ENCODE assay signal across 19 cellular contexts in the genomic region with DNA sequence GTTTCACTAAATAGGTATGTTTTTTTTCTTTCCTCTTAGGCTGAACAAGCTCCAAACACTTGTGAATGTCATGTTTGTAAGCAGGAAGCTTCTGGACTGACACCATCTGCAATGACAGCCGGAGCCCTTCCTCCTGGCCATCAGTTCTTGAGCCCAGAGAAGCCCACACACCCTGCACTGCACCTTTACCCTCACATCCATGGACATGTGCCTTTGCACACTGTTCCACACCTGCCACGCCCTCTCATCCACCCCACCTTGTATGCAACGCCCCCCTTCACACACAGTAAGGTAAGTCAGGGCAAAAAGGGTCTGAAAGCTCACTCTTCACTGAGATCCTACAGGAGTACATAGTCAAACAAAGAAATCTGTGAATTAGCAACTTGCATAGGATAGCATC.
DNase-seq lines count a peak whose midpoint lies in the region; ATAC-seq and TF ChIP-seq lines count a peak whose summit lies in the region.
"Had no signal": no experiment of that assay in that cellular context is flagged by ENCODE, and none has a peak within 500 bp of the region (broad histone marks: within the 10 kb centered on the region; RNA-seq: fewer than 3 reads in every experiment).

No MANE protein-coding gene starts in this region.

- H3K9me3 Mint-ChIP-seq in activated naive CD8-positive, alpha-beta T cell treated with anti-CD3 and anti-CD28 coated beads, Interleukin-2, amount 50 U/mL, for 24 hours: no peaks in the 10 kb centered on the region
- peaks cover 3% of the 10 kb centered on the region for H3K9me3 Mint-ChIP-seq in nephron

- DNase-seq in activated naive CD8-positive, alpha-beta T cell treated with anti-CD3 and anti-CD28 coated beads, Interleukin-2, amount 50 U/mL, for 24 hours: no peak
- no peak for DNase-seq in COLO829 (ENCODE audit: low spot score)
- no peak for DNase-seq in NCI-H345 treated with DMSO at 0.1 percent for 48 hours (lab: John Stamatoyannopoulos, UW; ENCODE audit: unreplicated experiment)
- DNase-seq in stimulated activated CD8-positive, alpha-beta memory T cell treated with anti-CD3 and anti-CD28 coated beads, Interleukin-4, amount 100 ng/mL, for 48 hours: no peak
- no peak for DNase-seq in NCI-H1694 (lab: John Stamatoyannopoulos, UW)
- DNase-seq: activated CD4-positive, alpha-beta T cell treated with anti-CD3 and anti-CD28 coated beads for 1 hour; activated CD8-positive, alpha-beta memory T cell treated with anti-CD3 and anti-CD28 coated beads, Interleukin-2, amount 50 U/mL, for 4 hours; EL; left ventricle myocardium inferior; NCI-H1105 treated with DMSO at 0.1 percent for 48 hours; ovary; right lobe of liver; SHP77; stimulated activated CD4-positive, alpha-beta T cell treated with anti-CD3 and anti-CD28 coated beads, Interleukin-15, amount 100 ng/mL, for 24 hours; tibial artery had no signal

- peak overlapping the region; percentile 1 for H3K27ac Mint-ChIP-seq in activated naive CD8-positive, alpha-beta T cell treated with anti-CD3 and anti-CD28 coated beads, Interleukin-2, amount 50 U/mL, for 24 hours
- H3K27ac Mint-ChIP-seq in nephron: peak overlapping the region; percentile 86 to 95 (median 89)

- peaks cover 51% of the 10 kb centered on the region for H3K36me3 Mint-ChIP-seq in activated naive CD8-positive, alpha-beta T cell treated with anti-CD3 and anti-CD28 coated beads, Interleukin-2, amount 50 U/mL, for 24 hours (ENCODE audit: low read depth)
- peaks cover 70% of the 10 kb centered on the region for H3K36me3 Mint-ChIP-seq in nephron (ENCODE audit: low read depth)

- no peak for TF ChIP-seq CTCF in DOHH2 (IDR thresholded peaks at IDR 0.05; ENCODE audit: low read depth, low read length, poor library complexity, severe bottlenecking)
- TF ChIP-seq CTCF in nephron (IDR thresholded peaks at IDR 0.05; ENCODE audit: unreplicated experiment in 3 of 3): no peak

- H3K4me1 Mint-ChIP-seq in activated naive CD8-positive, alpha-beta T cell treated with anti-CD3 and anti-CD28 coated beads, Interleukin-2, amount 50 U/mL, for 24 hours: peaks cover 19% of the 10 kb centered on the region
- H3K4me1 Mint-ChIP-seq in nephron: peaks cover 26% of the 10 kb centered on the region

- H3K9me3 ChIP-seq in BLaER1 (peaks cover 8% of the 10 kb centered on the region; the same call in 1 of the 2 replicates), DOHH2 (ENCODE audit: control insufficient read depth, insufficient read depth, low read length) (no peaks in the 10 kb centered on the region)
- H3K9me3 ChIP-seq: ascending aorta, left ventricle myocardium inferior, ovary, right lobe of liver, tibial artery had no signal

- H3K27me3 Mint-ChIP-seq in activated naive CD8-positive, alpha-beta T cell treated with anti-CD3 and anti-CD28 coated beads, Interleukin-2, amount 50 U/mL, for 24 hours: no peaks in the 10 kb centered on the region
- no peaks in the 10 kb centered on the region for H3K27me3 Mint-ChIP-seq in nephron (ENCODE audit: low read depth)

- ATAC-seq in activated naive CD8-positive, alpha-beta T cell treated with anti-CD3 and anti-CD28 coated beads, Interleukin-2, amount 50 U/mL, for 24 hours: no peak
- ATAC-seq: right lobe of liver had no signal

- H3K9me2 ChIP-seq in DOHH2 (replicated peaks; ENCODE audit: control insufficient read depth, low read length): no peaks in the 10 kb centered on the region

- H3K27me3 ChIP-seq in BLaER1 (no peaks in the 10 kb centered on the region), DOHH2 (ENCODE audit: control insufficient read depth, low read length) (no peaks in the 10 kb centered on the region)
- H3K27me3 ChIP-seq: ascending aorta, ovary, right lobe of liver, tibial artery had no signal

- H3F3A ChIP-seq in DOHH2 (ENCODE audit: control insufficient read depth, insufficient read depth): no peaks in the 10 kb centered on the region

- H3K9ac ChIP-seq in BLaER1: no peak overlapping the region

- peak overlapping the region; percentile 62; the same call in 1 of the 2 replicates for H3K27ac ChIP-seq in BLaER1
- peak overlapping the region; percentile 48 for H3K27ac ChIP-seq in DOHH2 (ENCODE audit: low read depth, low read length)
- H3K27ac ChIP-seq: left ventricle myocardium inferior, ovary, right lobe of liver, tibial artery had no signal

- H3K79me2 ChIP-seq in DOHH2 (ENCODE audit: control insufficient read depth, low read length): peaks cover 14% of the 10 kb centered on the region

- H3K4me1 ChIP-seq in BLaER1: peaks cover 60% of the 10 kb centered on the region
- H3K4me1 ChIP-seq in DOHH2 (ENCODE audit: control insufficient read depth, low read length): peaks cover 35% of the 10 kb centered on the region
- H3K4me1 ChIP-seq: right lobe of liver had no signal

- H4K20me1 ChIP-seq in BLaER1: peaks cover 11% of the 10 kb centered on the region; the same call in 1 of the 2 replicates
- no peaks in the 10 kb centered on the region for H4K20me1 ChIP-seq in DOHH2 (ENCODE audit: control insufficient read depth, insufficient read depth, low read depth, low read length)

- no peak overlapping the region for H3K4me3 Mint-ChIP-seq in activated naive CD8-positive, alpha-beta T cell treated with anti-CD3 and anti-CD28 coated beads, Interleukin-2, amount 50 U/mL, for 24 hours
- no peak overlapping the region for H3K4me3 Mint-ChIP-seq in nephron

- peaks cover 68% of the 10 kb centered on the region for H3K36me3 ChIP-seq in BLaER1
- peaks cover 73% of the 10 kb centered on the region for H3K36me3 ChIP-seq in DOHH2 (ENCODE audit: control insufficient read depth, low read length)
- H3K36me3 ChIP-seq: ovary had no signal

- peak overlapping the region; percentile 83 for H3K4me2 ChIP-seq in BLaER1
- H3K4me2 ChIP-seq in DOHH2 (ENCODE audit: low read length): peak overlapping the region; percentile 53

- H3K4me3 ChIP-seq in BLaER1 (no peak overlapping the region), DOHH2 (ENCODE audit: low read length) (peak overlapping the region; percentile 40; the same call in 1 of the 2 replicates)
- H3K4me3 ChIP-seq: ascending aorta, left ventricle myocardium inferior, ovary, right lobe of liver, tibial artery had no signal
